Comparison of ENCODE assay signal across 10 cellular contexts in genomic region chr13:42875448-42876269, GRCh38.
DNase-seq lines count a peak whose midpoint lies in the region; ATAC-seq and TF ChIP-seq lines count a peak whose summit lies in the region.
"Had no signal": no experiment of that assay in that cellular context is flagged by ENCODE, and none has a peak within 500 bp of the region (broad histone marks: within the 10 kb centered on the region; RNA-seq: fewer than 3 reads in every experiment).

No MANE protein-coding gene starts in this region.

- peak; percentile 35 for ATAC-seq in GM19328 (IDR thresholded peaks at IDR 0.05; ENCODE audit: unreplicated experiment)
- ATAC-seq in HG03039 (IDR thresholded peaks at IDR 0.05; ENCODE audit: unreplicated experiment), result peak; percentile 11

- H3K4me1 ChIP-seq in tibial artery, result peaks cover 0 to 4% (median 0%) of the 10 kb centered on the region in 4 donors
- H3K4me1 ChIP-seq: colonic mucosa had no signal

- peaks cover 0 to 5% (median 0%) of the 10 kb centered on the region in 3 donors for H3K9me3 ChIP-seq in tibial artery
- H3K9me3 ChIP-seq: colonic mucosa, right atrium auricular region had no signal

- H3K4me1 Mint-ChIP-seq in osteocyte (ENCODE audit: unreplicated experiment), result peaks cover 51% of the 10 kb centered on the region

- DNase-seq in amniotic epithelial cell (ENCODE audit: low read depth) (peak; percentile 79), osteocyte (ENCODE audit: extremely low spot score, unreplicated experiment) (no peak), NCI-H2107 (lab: John Stamatoyannopoulos, UW) (no peak), tibial artery (no peak), NCI-H2171 (lab: John Stamatoyannopoulos, UW) (no peak)
- DNase-seq: colonic mucosa had no signal

- H3K36me3 Mint-ChIP-seq in osteocyte (ENCODE audit: unreplicated experiment), result peaks cover 4% of the 10 kb centered on the region

- no peak overlapping the region for H3K4me3 ChIP-seq in tibial artery
- H3K4me3 ChIP-seq: colonic mucosa, right atrium auricular region, SK-N-MC had no signal

- H3K27ac Mint-ChIP-seq in osteocyte (ENCODE audit: unreplicated experiment), result peak overlapping the region; percentile 79

- H3K27ac ChIP-seq in tibial artery, result no peak overlapping the region
- H3K27ac ChIP-seq: colonic mucosa, right atrium auricular region, SK-N-MC had no signal

- H3K27me3 ChIP-seq in tibial artery, result no peaks in the 10 kb centered on the region
- H3K27me3 ChIP-seq: colonic mucosa, right atrium auricular region had no signal

- no peaks in the 10 kb centered on the region for H3K27me3 Mint-ChIP-seq in osteocyte (ENCODE audit: unreplicated experiment)

- TF ChIP-seq CTCF in osteocyte (IDR thresholded peaks at IDR 0.05), result peak; percentile 57
- TF ChIP-seq CTCF in tibial artery (IDR thresholded peaks at IDR 0.05), result no peak

- peak overlapping the region; percentile 18 for H3K4me3 Mint-ChIP-seq in osteocyte (ENCODE audit: unreplicated experiment)

- intact Hi-C loops in tibial artery (cut with DNase I; ENCODE audit: low total_unique reads), result no loop called here

- H3K9me3 Mint-ChIP-seq in osteocyte (ENCODE audit: unreplicated experiment), result peaks cover 4% of the 10 kb centered on the region

- no peaks in the 10 kb centered on the region for H3K36me3 ChIP-seq in tibial artery
- H3K36me3 ChIP-seq: colonic mucosa, right atrium auricular region had no signal
